Comparison of ENCODE assay signal across 8 cellular contexts in the genomic region with DNA sequence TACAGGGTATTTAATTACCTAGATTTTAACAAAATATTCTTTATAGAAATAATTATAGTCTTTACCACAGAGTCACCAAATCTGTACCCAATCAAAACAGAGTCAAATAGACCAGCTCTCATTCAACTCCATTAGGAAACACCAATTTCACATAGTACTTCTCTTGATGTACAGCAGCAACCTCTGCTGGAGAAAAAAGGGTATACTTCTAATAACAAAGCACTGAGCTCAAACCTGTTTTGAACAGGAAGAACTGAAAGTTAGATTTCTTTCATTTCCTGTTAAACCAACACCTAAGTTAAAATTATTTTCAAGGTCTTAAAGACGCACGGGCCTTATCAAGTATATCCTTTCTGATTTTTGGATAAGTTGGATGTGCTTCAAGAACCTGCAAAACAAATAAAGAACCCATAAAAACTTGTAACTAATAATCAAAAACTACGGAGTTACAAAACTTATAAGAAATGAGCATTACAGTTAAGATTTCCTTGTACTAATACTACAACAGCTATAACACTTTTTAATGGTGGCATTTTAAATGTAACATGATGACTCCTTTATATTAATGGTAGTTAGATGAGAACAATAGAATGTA.
DNase-seq lines count a peak whose midpoint lies in the region; ATAC-seq and TF ChIP-seq lines count a peak whose summit lies in the region.

No MANE protein-coding gene starts in this region.

- H3K4me3 ChIP-seq in left ventricle myocardium inferior (no peak overlapping the region), sigmoid colon (no peak overlapping the region)

- H3K9me3 ChIP-seq in left ventricle myocardium inferior (replicated peaks) (peaks cover 8% of the 10 kb centered on the region), sigmoid colon (no peaks in the 10 kb centered on the region)

- H3K36me3 Mint-ChIP-seq in activated naive CD8-positive, alpha-beta T cell treated with anti-CD3 and anti-CD28 coated beads for 36 hours = no peaks in the 10 kb centered on the region

- no peak for TF ChIP-seq POLR2A in sigmoid colon (IDR thresholded peaks at IDR 0.05)

- intact Hi-C loops in left ventricle myocardium inferior (cut with micrococcal nuclease) (loop anchor here (10.0 kb wide), 1 partner anchor 470 kb away; no protein-coding TSS in a partner anchor), sigmoid colon (cut with DNase I) (loop anchor here (10.0 kb wide), 1 partner anchor 470 kb away; no protein-coding TSS in a partner anchor)

- ATAC-seq in GM19467 (IDR thresholded peaks at IDR 0.05; ENCODE audit: unreplicated experiment) (peak; percentile 92), HG03442 (IDR thresholded peaks at IDR 0.05; ENCODE audit: unreplicated experiment) (peak; percentile 91)

- H3K4me1 ChIP-seq in left ventricle myocardium inferior = no peaks in the 10 kb centered on the region
- no peaks in the 10 kb centered on the region for H3K4me1 ChIP-seq in sigmoid colon

- TF ChIP-seq CTCF in left ventricle myocardium inferior (IDR thresholded peaks at IDR 0.05; ENCODE audit: borderline replicate concordance) (peak; percentile 67), sigmoid colon (IDR thresholded peaks at IDR 0.05) (peak in 3 of 4 experiments; percentile 26 to 45 (median 39))

- H3K27ac ChIP-seq in left ventricle myocardium inferior (replicated peaks) = no peak overlapping the region
- no peak overlapping the region for H3K27ac ChIP-seq in sigmoid colon

- H3K4me1 Mint-ChIP-seq in activated naive CD8-positive, alpha-beta T cell treated with anti-CD3 and anti-CD28 coated beads for 36 hours = peaks cover 32% of the 10 kb centered on the region

- H3K27me3 ChIP-seq in left ventricle myocardium inferior (ENCODE audit: low read depth) (no peaks in the 10 kb centered on the region), sigmoid colon (no peaks in the 10 kb centered on the region)

- H3K9me3 Mint-ChIP-seq in activated naive CD8-positive, alpha-beta T cell treated with anti-CD3 and anti-CD28 coated beads for 36 hours = no peaks in the 10 kb centered on the region

- WGBS in sigmoid colon, 2 donors = 19 to 41% methylated on average over 3 of the region's 3 CpGs

- H3K27me3 Mint-ChIP-seq in activated naive CD8-positive, alpha-beta T cell treated with anti-CD3 and anti-CD28 coated beads for 36 hours = no peaks in the 10 kb centered on the region

- TF ChIP-seq EP300 in sigmoid colon (IDR thresholded peaks at IDR 0.05) = no peak

- H3K27ac Mint-ChIP-seq in activated naive CD8-positive, alpha-beta T cell treated with anti-CD3 and anti-CD28 coated beads for 36 hours = peak overlapping the region; percentile 45

- H3K36me3 ChIP-seq in left ventricle myocardium inferior (peaks cover 39% of the 10 kb centered on the region), sigmoid colon (peaks cover 0 to 41% (median 2%) of the 10 kb centered on the region in 4 donors)

- H3K4me3 Mint-ChIP-seq in activated naive CD8-positive, alpha-beta T cell treated with anti-CD3 and anti-CD28 coated beads for 36 hours = no peak overlapping the region

- DNase-seq in EL = peak; percentile 55
- DNase-seq in NCI-H460 (ENCODE audit: extremely low read depth, low read depth) = peak; percentile 61
- no peak for DNase-seq in activated naive CD8-positive, alpha-beta T cell treated with anti-CD3 and anti-CD28 coated beads for 36 hours
- DNase-seq in left ventricle myocardium inferior = no peak
- DNase-seq in sigmoid colon = no peak
- no peak for DNase-seq in GOT3 (lab: John Stamatoyannopoulos, UW)

Comparison
In these comparisons a context has a peak if more than half of its experiments do, and no peak if none do; other contexts are left out.
1. DNase-seq: peak in EL (single experiment) and NCI-H460 (single experiment); none in activated naive CD8-positive, alpha-beta T cell treated with anti-CD3 and anti-CD28 coated beads for 36 hours (single experiment), left ventricle myocardium inferior (single experiment), sigmoid colon (single experiment) and GOT3 (single experiment).